ENCODE assay signal across 1 cellular context in the genomic region with DNA sequence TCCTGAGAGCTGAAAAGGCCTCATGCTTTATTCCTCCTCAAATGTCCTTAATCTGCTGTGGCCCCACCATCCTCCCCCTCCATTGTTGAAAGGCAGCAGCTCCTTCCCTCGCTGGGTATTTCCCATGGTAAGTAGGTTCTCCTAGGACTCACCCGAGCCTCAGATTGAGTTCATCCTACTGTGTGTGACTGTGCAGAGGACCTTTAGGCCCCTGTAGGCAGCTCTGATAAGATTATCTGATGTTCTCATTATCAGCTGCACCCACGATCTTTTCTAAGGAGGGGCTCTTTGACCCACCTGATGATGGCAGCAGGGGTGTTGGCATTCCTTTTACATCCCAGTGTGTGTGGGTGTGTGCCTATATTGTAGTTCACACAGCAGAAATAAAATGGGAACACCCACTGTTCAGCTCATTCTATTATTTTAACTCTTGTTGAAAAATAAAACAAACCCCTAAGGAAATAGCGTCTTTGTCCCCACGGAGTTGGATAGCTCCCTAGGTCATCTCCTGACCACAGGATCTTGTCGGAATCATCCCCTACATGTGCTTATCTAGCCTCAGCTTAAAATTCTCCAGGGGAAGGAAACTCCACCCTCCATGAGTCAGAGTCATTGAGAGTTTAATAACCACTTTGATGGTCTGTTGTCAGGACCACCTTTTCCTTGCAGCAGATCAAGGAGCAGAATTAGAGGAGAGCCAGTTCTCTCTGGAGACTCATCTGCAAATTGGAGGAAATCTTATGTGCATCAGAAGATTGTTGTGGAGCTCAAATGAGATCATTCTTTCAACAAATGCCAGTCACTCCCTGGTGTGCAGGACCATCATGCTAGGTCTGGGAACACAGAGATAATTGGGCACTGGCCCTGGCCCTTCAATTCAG.
TF ChIP-seq lines count a peak whose summit lies in the region.

No MANE protein-coding gene starts in this region.

TF ChIP-seq in HEK293, 187 proteins besides CTCF, POLR2A, EP300 and RAD21 (continued from another document):
- TF ChIP-seq REST (tag by site-specific recombination; IDR thresholded peaks at IDR 0.05) (peak; percentile 57), ZNF148 (tag by site-specific recombination; IDR thresholded peaks at IDR 0.05; ENCODE audit: borderline replicate concordance) (no peak), ZSCAN16 (tag by site-specific recombination; IDR thresholded peaks at IDR 0.05) (no peak), EGR2 (tag by site-specific recombination; IDR thresholded peaks at IDR 0.05; ENCODE audit: low read depth) (peak; percentile 88), ZNF37A (tag by site-specific recombination; IDR thresholded peaks at IDR 0.05) (no peak), TRIM28 (IDR thresholded peaks at IDR 0.05; ENCODE audit: borderline replicate concordance, low read length) (0 out of 2 replicates have a peak, but pooled peaks have one; percentile 17), IKZF3 (tag by site-specific recombination; IDR thresholded peaks at IDR 0.05) (peak; percentile 45; the same call in 1 of the 2 replicates), ZNF629 (tag by site-specific recombination; IDR thresholded peaks at IDR 0.05) (peak; percentile 60), ZIC2 (tag by site-specific recombination; IDR thresholded peaks at IDR 0.05) (peak; percentile 95), KLF17 (tag by site-specific recombination; IDR thresholded peaks at IDR 0.05) (peak; percentile 91), ZNF843 (tag by site-specific recombination; IDR thresholded peaks at IDR 0.05) (peak; percentile 40; the same call in 1 of the 2 replicates), PRDM10 (tag by site-specific recombination; IDR thresholded peaks at IDR 0.05) (0 out of 2 replicates have a peak, but pooled peaks have one; percentile 50), ZNF548 (tag by site-specific recombination; IDR thresholded peaks at IDR 0.05) (no peak), ZFHX2 (tag by site-specific recombination; conservative IDR thresholded peaks at IDR 0.05) (peak; percentile 94), ZXDB (tag by site-specific recombination; IDR thresholded peaks at IDR 0.05) (peak; percentile 38; the same call in 1 of the 2 replicates), KLF10 (tag by site-specific recombination; IDR thresholded peaks at IDR 0.05) (peak; percentile 49; the same call in 1 of the 2 replicates), KLF1 (tag by site-specific recombination; IDR thresholded peaks at IDR 0.05) (peak; percentile 74), ZNF600 (tag by site-specific recombination; IDR thresholded peaks at IDR 0.05) (peak; percentile 92), ZNF660 (tag by site-specific recombination; IDR thresholded peaks at IDR 0.05) (0 out of 2 replicates have a peak, but pooled peaks have one; percentile 22), ZNF10 (tag by site-specific recombination; IDR thresholded peaks at IDR 0.05) (no peak)
- TF ChIP-seq, protein P1, sequence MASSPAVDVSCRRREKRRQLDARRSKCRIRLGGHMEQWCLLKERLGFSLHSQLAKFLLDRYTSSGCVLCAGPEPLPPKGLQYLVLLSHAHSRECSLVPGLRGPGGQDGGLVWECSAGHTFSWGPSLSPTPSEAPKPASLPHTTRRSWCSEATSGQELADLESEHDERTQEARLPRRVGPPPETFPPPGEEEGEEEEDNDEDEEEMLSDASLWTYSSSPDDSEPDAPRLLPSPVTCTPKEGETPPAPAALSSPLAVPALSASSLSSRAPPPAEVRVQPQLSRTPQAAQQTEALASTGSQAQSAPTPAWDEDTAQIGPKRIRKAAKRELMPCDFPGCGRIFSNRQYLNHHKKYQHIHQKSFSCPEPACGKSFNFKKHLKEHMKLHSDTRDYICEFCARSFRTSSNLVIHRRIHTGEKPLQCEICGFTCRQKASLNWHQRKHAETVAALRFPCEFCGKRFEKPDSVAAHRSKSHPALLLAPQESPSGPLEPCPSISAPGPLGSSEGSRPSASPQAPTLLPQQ (tag by site-specific recombination; IDR thresholded peaks at IDR 0.05): peak; percentile 53; the same call in 1 of the 2 replicates
